Comparison of ENCODE assay signal across 1 cellular context in the genomic region with DNA sequence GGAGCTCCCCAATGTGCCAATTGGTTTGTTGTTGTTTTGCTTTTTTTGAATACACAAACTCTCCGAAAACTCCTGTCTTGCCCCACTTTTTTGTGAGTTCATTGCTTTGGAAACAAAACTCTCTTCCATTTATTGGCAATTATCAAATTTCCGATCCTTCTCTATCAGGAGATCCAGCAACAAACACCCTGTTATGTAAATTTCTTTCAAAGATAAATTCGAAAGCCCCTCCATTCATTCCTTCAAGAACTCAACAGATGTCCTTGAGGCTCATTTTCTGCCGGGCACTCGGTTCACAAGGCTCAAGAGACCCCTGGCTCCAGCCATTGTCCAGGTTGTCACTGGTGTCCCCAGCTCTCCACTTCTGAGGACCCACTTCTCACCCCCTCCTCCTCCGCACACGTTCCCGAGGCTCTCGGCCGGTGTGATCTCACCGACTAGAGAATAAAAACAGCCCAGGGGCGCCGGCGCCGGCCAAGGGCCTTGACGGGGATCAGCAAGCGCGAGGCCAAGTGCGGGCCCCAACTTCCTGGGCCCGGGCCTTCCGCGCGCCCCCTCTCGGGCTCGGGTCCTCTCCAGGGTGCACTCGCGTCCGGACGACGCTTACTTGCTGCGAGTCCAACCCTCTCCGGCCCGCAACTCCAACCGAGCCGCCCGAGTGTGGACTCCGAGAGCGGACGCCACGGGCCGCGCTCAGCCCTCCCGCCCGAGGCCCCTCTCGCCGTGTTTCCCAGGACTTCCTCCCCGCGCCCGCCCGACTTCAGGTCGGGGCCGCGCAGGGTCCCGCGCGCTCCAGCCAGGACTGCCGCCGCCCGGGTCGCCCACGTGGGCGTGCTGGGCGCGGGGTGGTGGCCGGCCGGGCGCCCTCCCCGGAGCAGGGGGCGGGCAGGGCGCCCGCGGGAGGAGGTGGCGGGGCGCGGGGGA.
TF ChIP-seq lines count a peak whose summit lies in the region.

No MANE protein-coding gene starts in this region.

TF ChIP-seq in HCT116, 20 proteins besides CTCF, POLR2A, EP300 and RAD21 (continued from another document):
- TF ChIP-seq, protein P1, sequence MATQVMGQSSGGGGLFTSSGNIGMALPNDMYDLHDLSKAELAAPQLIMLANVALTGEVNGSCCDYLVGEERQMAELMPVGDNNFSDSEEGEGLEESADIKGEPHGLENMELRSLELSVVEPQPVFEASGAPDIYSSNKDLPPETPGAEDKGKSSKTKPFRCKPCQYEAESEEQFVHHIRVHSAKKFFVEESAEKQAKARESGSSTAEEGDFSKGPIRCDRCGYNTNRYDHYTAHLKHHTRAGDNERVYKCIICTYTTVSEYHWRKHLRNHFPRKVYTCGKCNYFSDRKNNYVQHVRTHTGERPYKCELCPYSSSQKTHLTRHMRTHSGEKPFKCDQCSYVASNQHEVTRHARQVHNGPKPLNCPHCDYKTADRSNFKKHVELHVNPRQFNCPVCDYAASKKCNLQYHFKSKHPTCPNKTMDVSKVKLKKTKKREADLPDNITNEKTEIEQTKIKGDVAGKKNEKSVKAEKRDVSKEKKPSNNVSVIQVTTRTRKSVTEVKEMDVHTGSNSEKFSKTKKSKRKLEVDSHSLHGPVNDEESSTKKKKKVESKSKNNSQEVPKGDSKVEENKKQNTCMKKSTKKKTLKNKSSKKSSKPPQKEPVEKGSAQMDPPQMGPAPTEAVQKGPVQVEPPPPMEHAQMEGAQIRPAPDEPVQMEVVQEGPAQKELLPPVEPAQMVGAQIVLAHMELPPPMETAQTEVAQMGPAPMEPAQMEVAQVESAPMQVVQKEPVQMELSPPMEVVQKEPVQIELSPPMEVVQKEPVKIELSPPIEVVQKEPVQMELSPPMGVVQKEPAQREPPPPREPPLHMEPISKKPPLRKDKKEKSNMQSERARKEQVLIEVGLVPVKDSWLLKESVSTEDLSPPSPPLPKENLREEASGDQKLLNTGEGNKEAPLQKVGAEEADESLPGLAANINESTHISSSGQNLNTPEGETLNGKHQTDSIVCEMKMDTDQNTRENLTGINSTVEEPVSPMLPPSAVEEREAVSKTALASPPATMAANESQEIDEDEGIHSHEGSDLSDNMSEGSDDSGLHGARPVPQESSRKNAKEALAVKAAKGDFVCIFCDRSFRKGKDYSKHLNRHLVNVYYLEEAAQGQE (IDR thresholded peaks at IDR 0.05; ENCODE audit: low read depth), result no peak
- TF ChIP-seq EGR1 (IDR thresholded peaks at IDR 0.05; ENCODE audit: low read depth) (no peak), JUND (IDR thresholded peaks at IDR 0.05) (no peak), CBX3 (IDR thresholded peaks at IDR 0.05; ENCODE audit: low read depth) (no peak), SIN3A (IDR thresholded peaks at IDR 0.05; ENCODE audit: low read depth) (no peak), TCF7L2 (IDR thresholded peaks at IDR 0.05; ENCODE audit: borderline replicate concordance, extremely low read depth, insufficient read depth, insufficient read length) (peak; percentile 71), ZFX (IDR thresholded peaks at IDR 0.05) (peak; percentile 82)
- TF ChIP-seq, protein P2, sequence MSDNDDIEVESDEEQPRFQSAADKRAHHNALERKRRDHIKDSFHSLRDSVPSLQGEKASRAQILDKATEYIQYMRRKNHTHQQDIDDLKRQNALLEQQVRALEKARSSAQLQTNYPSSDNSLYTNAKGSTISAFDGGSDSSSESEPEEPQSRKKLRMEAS (IDR thresholded peaks at IDR 0.05), result no peak
